Comparison of ENCODE assay signal across 1 cellular context in the genomic region with DNA sequence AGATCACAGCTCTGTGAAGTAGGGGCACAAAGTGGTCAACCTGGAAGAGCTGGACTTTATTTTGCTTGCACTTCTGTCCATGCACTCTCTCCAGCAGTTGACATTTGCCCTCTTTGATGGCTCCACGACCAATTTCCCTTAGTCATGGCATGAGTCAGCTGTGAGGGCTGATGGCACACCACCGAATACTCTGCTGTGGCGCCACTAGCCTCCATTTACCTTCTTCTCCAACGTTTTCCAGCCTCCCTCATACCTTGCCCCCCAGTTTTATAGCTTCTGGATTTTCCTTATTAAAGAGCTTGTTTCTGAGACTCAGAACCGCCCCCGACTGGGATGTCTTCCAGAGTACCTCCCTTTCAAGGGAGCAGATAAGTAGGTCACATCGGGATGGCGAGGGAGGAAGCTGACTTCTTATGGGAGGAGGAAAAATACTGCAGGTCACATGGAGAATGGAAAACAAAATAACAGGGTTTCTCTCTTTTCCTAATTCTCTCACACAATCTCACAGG.
TF ChIP-seq lines count a peak whose summit lies in the region.

No MANE protein-coding gene starts in this region.

TF ChIP-seq in GM12878, 131 proteins besides CTCF, POLR2A, EP300 and RAD21:
- TF ChIP-seq MTA2 (IDR thresholded peaks at IDR 0.05; ENCODE audit: low read depth) (no peak), ZNF217 (IDR thresholded peaks at IDR 0.05) (no peak), NR2F1 (conservative IDR thresholded peaks at IDR 0.05) (no peak), HDGF (IDR thresholded peaks at IDR 0.05) (no peak), IRF3 (IDR thresholded peaks at IDR 0.05) (no peak), ZNF24 (IDR thresholded peaks at IDR 0.05) (no peak), TCF3 (IDR thresholded peaks at IDR 0.05; ENCODE audit: borderline replicate concordance, insufficient read depth, low read depth, low read length) (no peak), PML (IDR thresholded peaks at IDR 0.05; ENCODE audit: low read length) (no peak), CREM (IDR thresholded peaks at IDR 0.05; ENCODE audit: low read depth) (no peak), SKIL (IDR thresholded peaks at IDR 0.05; ENCODE audit: low read depth, poor library complexity, severe bottlenecking) (no peak), NRF1 (conservative IDR thresholded peaks at IDR 0.05; ENCODE audit: low read depth, low read length) (no peak), STAT1 (conservative IDR thresholded peaks at IDR 0.05) (no peak)
